ENCODE assay signal across 1 cellular context in genomic region chr11:72223615-72224586, GRCh38.
TF ChIP-seq lines count a peak whose summit lies in the region.

No MANE protein-coding gene starts in this region.

TF ChIP-seq in HepG2, 621 proteins besides CTCF, POLR2A, EP300 and RAD21 (continued from another document and continues in another):
- TF ChIP-seq, protein P1, sequence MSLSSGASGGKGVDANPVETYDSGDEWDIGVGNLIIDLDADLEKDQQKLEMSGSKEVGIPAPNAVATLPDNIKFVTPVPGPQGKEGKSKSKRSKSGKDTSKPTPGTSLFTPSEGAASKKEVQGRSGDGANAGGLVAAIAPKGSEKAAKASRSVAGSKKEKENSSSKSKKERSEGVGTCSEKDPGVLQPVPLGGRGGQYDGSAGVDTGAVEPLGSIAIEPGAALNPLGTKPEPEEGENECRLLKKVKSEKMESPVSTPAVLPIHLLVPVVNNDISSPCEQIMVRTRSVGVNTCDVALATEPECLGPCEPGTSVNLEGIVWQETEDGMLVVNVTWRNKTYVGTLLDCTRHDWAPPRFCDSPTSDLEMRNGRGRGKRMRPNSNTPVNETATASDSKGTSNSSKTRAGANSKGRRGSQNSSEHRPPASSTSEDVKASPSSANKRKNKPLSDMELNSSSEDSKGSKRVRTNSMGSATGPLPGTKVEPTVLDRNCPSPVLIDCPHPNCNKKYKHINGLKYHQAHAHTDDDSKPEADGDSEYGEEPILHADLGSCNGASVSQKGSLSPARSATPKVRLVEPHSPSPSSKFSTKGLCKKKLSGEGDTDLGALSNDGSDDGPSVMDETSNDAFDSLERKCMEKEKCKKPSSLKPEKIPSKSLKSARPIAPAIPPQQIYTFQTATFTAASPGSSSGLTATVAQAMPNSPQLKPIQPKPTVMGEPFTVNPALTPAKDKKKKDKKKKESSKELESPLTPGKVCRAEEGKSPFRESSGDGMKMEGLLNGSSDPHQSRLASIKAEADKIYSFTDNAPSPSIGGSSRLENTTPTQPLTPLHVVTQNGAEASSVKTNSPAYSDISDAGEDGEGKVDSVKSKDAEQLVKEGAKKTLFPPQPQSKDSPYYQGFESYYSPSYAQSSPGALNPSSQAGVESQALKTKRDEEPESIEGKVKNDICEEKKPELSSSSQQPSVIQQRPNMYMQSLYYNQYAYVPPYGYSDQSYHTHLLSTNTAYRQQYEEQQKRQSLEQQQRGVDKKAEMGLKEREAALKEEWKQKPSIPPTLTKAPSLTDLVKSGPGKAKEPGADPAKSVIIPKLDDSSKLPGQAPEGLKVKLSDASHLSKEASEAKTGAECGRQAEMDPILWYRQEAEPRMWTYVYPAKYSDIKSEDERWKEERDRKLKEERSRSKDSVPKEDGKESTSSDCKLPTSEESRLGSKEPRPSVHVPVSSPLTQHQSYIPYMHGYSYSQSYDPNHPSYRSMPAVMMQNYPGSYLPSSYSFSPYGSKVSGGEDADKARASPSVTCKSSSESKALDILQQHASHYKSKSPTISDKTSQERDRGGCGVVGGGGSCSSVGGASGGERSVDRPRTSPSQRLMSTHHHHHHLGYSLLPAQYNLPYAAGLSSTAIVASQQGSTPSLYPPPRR (CRISPR knock-in tag; IDR thresholded peaks at IDR 0.05; ENCODE audit: borderline replicate concordance) = no peak
- TF ChIP-seq ZNF672 (CRISPR knock-in tag; IDR thresholded peaks at IDR 0.05) = no peak
- no peak for TF ChIP-seq ARNT (IDR thresholded peaks at IDR 0.05)
- no peak for TF ChIP-seq ZNF891 (CRISPR knock-in tag; IDR thresholded peaks at IDR 0.05)
- TF ChIP-seq NR2C2 (CRISPR knock-in tag; IDR thresholded peaks at IDR 0.05; ENCODE audit: borderline replicate concordance) = no peak
- TF ChIP-seq ASH2L (IDR thresholded peaks at IDR 0.05; ENCODE audit: insufficient read length, low read depth, low read length) = peak; percentile 7
- TF ChIP-seq, protein P2, sequence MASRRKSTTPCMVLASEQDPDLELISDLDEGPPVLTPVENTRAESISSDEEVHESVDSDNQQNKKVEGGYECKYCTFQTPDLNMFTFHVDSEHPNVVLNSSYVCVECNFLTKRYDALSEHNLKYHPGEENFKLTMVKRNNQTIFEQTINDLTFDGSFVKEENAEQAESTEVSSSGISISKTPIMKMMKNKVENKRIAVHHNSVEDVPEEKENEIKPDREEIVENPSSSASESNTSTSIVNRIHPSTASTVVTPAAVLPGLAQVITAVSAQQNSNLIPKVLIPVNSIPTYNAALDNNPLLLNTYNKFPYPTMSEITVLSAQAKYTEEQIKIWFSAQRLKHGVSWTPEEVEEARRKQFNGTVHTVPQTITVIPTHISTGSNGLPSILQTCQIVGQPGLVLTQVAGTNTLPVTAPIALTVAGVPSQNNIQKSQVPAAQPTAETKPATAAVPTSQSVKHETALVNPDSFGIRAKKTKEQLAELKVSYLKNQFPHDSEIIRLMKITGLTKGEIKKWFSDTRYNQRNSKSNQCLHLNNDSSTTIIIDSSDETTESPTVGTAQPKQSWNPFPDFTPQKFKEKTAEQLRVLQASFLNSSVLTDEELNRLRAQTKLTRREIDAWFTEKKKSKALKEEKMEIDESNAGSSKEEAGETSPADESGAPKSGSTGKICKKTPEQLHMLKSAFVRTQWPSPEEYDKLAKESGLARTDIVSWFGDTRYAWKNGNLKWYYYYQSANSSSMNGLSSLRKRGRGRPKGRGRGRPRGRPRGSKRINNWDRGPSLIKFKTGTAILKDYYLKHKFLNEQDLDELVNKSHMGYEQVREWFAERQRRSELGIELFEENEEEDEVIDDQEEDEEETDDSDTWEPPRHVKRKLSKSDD (CRISPR knock-in tag; IDR thresholded peaks at IDR 0.05; ENCODE audit: low read depth) = no peak
- TF ChIP-seq SOX13 (IDR thresholded peaks at IDR 0.05) = no peak
- TF ChIP-seq SOX13 (CRISPR knock-in tag; conservative IDR thresholded peaks at IDR 0.05 in 1 of 2, IDR thresholded peaks at IDR 0.05 in 1 of 2) = no peak
- TF ChIP-seq UBTF (CRISPR knock-in tag; IDR thresholded peaks at IDR 0.05) = peak; percentile 11; the same call in 1 of the 2 replicates
- TF ChIP-seq PPARG (CRISPR knock-in tag; conservative IDR thresholded peaks at IDR 0.05) = no peak
- TF ChIP-seq TMF1 (CRISPR knock-in tag; IDR thresholded peaks at IDR 0.05; ENCODE audit: low read depth) = no peak
- 0 out of 2 replicates have a peak, but pooled peaks have one; percentile 7 for TF ChIP-seq ZSCAN21 (CRISPR knock-in tag; IDR thresholded peaks at IDR 0.05; ENCODE audit: borderline replicate concordance)
- no peak for TF ChIP-seq SNAPC4 (CRISPR knock-in tag; IDR thresholded peaks at IDR 0.05)
- TF ChIP-seq, protein P3, sequence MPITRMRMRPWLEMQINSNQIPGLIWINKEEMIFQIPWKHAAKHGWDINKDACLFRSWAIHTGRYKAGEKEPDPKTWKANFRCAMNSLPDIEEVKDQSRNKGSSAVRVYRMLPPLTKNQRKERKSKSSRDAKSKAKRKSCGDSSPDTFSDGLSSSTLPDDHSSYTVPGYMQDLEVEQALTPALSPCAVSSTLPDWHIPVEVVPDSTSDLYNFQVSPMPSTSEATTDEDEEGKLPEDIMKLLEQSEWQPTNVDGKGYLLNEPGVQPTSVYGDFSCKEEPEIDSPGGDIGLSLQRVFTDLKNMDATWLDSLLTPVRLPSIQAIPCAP (CRISPR knock-in tag; IDR thresholded peaks at IDR 0.05; ENCODE audit: low read depth) = no peak
- no peak for TF ChIP-seq ZNF563 (CRISPR knock-in tag; IDR thresholded peaks at IDR 0.05)
- TF ChIP-seq NCOA2 (CRISPR knock-in tag; IDR thresholded peaks at IDR 0.05) = no peak
- TF ChIP-seq, protein P4, sequence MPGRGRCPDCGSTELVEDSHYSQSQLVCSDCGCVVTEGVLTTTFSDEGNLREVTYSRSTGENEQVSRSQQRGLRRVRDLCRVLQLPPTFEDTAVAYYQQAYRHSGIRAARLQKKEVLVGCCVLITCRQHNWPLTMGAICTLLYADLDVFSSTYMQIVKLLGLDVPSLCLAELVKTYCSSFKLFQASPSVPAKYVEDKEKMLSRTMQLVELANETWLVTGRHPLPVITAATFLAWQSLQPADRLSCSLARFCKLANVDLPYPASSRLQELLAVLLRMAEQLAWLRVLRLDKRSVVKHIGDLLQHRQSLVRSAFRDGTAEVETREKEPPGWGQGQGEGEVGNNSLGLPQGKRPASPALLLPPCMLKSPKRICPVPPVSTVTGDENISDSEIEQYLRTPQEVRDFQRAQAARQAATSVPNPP (CRISPR knock-in tag; IDR thresholded peaks at IDR 0.05) = no peak
- peak; percentile 21 for TF ChIP-seq MED8 (CRISPR knock-in tag; IDR thresholded peaks at IDR 0.05; ENCODE audit: insufficient replicate concordance)
- peak; percentile 56; the same call in 1 of the 2 replicates for TF ChIP-seq POLR2G (IDR thresholded peaks at IDR 0.05; ENCODE audit: low read depth, low read length)
- TF ChIP-seq MEIS2 (CRISPR knock-in tag; IDR thresholded peaks at IDR 0.05) = 0 out of 2 replicates have a peak, but pooled peaks have one; percentile 14
- TF ChIP-seq ZNF784 (CRISPR knock-in tag; IDR thresholded peaks at IDR 0.05; ENCODE audit: borderline replicate concordance) = no peak
- TF ChIP-seq, protein P5, sequence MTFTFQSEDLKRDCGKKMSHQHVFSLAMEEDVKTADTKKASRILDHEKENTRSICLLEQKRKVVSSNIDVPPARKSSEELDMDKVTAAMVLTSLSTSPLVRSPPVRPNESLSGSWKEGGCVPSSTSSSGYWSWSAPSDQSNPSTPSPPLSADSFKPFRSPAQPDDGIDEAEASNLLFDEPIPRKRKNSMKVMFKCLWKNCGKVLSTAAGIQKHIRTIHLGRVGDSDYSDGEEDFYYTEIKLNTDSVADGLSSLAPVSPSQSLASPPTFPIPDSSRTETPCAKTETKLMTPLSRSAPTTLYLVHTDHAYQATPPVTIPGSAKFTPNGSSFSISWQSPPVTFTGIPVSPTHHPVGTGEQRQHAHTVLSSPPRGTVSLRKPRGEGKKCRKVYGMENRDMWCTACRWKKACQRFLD (CRISPR knock-in tag; IDR thresholded peaks at IDR 0.05; ENCODE audit: borderline replicate concordance) = no peak
